ENCODE assay signal across 1 cellular context in the genomic region with DNA sequence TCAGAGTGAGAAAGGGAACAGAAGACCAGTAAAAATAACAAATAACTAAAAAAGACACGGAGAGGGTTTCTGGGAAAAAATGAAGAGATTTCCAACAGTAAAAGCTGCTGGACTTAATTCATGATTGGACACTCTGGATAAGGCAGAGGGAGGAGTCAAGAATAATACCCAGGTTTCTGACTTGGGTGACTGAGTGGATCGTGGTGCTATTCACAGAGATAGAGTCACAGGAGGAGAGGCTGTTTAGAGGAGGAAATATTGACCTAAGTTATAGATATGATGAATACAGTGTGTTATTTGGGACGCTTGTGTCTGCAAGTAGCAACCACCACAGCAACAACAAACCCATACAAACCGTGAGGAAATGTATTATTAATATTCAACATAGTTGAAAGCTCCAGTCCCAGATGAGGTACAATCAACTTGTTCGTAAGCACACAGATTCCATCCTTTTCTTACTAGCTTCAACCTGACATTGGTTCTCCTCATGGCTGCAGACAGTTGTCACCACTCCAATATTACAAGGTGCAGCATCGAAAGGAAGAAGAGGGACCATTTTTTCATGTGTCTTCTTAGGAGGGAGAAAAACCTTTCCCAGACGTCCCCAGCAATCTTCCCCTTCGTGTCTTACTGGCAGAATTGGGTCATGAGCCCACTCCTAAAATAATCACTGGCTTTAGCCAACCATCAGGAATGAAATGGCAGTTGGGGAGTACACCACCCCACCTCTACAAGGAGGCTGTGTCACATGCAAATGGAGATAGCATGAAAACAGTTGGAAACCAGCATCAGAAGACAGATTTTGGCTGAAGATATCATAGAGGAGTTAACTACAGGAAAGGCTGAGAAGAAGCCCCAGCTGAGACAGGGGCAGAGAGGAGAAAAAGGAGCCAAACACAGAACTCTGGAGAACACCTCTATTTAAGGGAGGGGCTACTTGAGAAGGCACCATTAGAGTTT.
TF ChIP-seq lines count a peak whose summit lies in the region.

No MANE protein-coding gene starts in this region.

TF ChIP-seq in GM23338, 12 proteins besides CTCF, POLR2A, EP300 and RAD21 (continued from another document):
- TF ChIP-seq EZH2phosphoT487 (IDR thresholded peaks at IDR 0.05; ENCODE audit: unreplicated experiment) (no peak), NANOG (IDR thresholded peaks at IDR 0.05; ENCODE audit: borderline replicate concordance) (no peak), CREB1 (CRISPR knock-in tag; IDR thresholded peaks at IDR 0.05; ENCODE audit: low read depth) (no peak), ETS1 (IDR thresholded peaks at IDR 0.05) (no peak), ZNF331 (CRISPR knock-in tag; IDR thresholded peaks at IDR 0.05; ENCODE audit: low read depth) (no peak)
